In genomic region chr2:128062571-128062970, GRCh38 we compare ENCODE assay signal across 27 cellular contexts.
"Had no signal": no experiment of that assay in that cellular context is flagged by ENCODE, and none has a peak within 500 bp of the region (broad histone marks: within the 10 kb centered on the region; RNA-seq: fewer than 3 reads in every experiment).

No MANE protein-coding gene starts in this region.

- H3K4me1 ChIP-seq: parathyroid adenoma, psoas muscle, right lobe of liver, sigmoid colon, stomach, thyroid gland, tibial nerve, upper lobe of left lung, vagina had no signal

- H3K4me2 ChIP-seq: neural progenitor cell had no signal

- H3K9me3 Mint-ChIP-seq: nephron; neural progenitor cell; stimulated activated effector memory CD8-positive, alpha-beta T cell treated with anti-CD3 and anti-CD28 coated beads, Interleukin-12 subunit alpha, Interleukin-12 subunit beta, amount 100 ng/mL, for 72 hours; stimulated activated naive B cell treated with anti-CD40 and anti-IgM and Interleukin-4, amounts not matched to agents 10 μg/mL and 1 μg/mL and 100 μg/mL, for 72 hours; stimulated activated naive CD8-positive, alpha-beta T cell treated with anti-CD3 and anti-CD28 coated beads, Interleukin-15, Interleukin-2, amounts not matched to agents 100 ng/mL and 50 ng/mL, for 24 hours had no signal

- H3K9me3 ChIP-seq: ovary, psoas muscle, right lobe of liver, sigmoid colon, stomach, thoracic aorta, thyroid gland, tibial nerve, upper lobe of left lung, vagina had no signal

- H3K4me3 ChIP-seq: neural progenitor cell, ovary, psoas muscle, right lobe of liver, sigmoid colon, stomach, thoracic aorta, thyroid gland, tibial nerve, upper lobe of left lung, vagina had no signal

- H3K27me3 Mint-ChIP-seq: stimulated activated naive CD8-positive, alpha-beta T cell treated with anti-CD3 and anti-CD28 coated beads, Interleukin-15, Interleukin-2, amounts not matched to agents 100 ng/mL and 50 ng/mL, for 24 hours had no signal

- DNase-seq: occipital lobe; ovary; posterior cingulate gyrus; psoas muscle; right cardiac atrium; right lobe of liver; sigmoid colon; small intestine; stimulated activated CD4-positive, alpha-beta T cell treated with anti-CD3 and anti-CD28 coated beads, Interleukin-15, amount 100 ng/mL, for 24 hours; stimulated activated CD4-positive, alpha-beta T cell treated with anti-CD3 and anti-CD28 coated beads, Interleukin-2, amount 100 ng/mL, for 24 hours; stimulated activated CD4-positive, alpha-beta T cell treated with anti-CD3 and anti-CD28 coated beads, Interleukin-2, amount 100 ng/mL, for 48 hours; stimulated activated CD4-positive, alpha-beta T cell treated with anti-CD3 and anti-CD28 coated beads, Interleukin-4, amount 100 ng/mL, for 24 hours; stimulated activated naive B cell treated with anti-CD40 and anti-IgM and Interleukin-4, amounts not matched to agents 10 μg/mL and 1 μg/mL and 100 μg/mL, for 72 hours; stimulated activated naive CD4-positive, alpha-beta T cell treated with Interleukin-2 at 50 U/mL for 16 hours; stomach; thyroid gland; trophoblast cell; upper lobe of left lung had no signal

- H3K4me3 Mint-ChIP-seq: nephron; neural progenitor cell; stimulated activated effector memory CD8-positive, alpha-beta T cell treated with anti-CD3 and anti-CD28 coated beads, Interleukin-12 subunit alpha, Interleukin-12 subunit beta, amount 100 ng/mL, for 72 hours; stimulated activated naive B cell treated with anti-CD40 and anti-IgM and Interleukin-4, amounts not matched to agents 10 μg/mL and 1 μg/mL and 100 μg/mL, for 72 hours; stimulated activated naive CD8-positive, alpha-beta T cell treated with anti-CD3 and anti-CD28 coated beads, Interleukin-15, Interleukin-2, amounts not matched to agents 100 ng/mL and 50 ng/mL, for 24 hours had no signal

- H3K27ac Mint-ChIP-seq: nephron; neural progenitor cell; progenitor cell of endocrine pancreas; stimulated activated effector memory CD8-positive, alpha-beta T cell treated with anti-CD3 and anti-CD28 coated beads, Interleukin-12 subunit alpha, Interleukin-12 subunit beta, amount 100 ng/mL, for 72 hours; stimulated activated naive B cell treated with anti-CD40 and anti-IgM and Interleukin-4, amounts not matched to agents 10 μg/mL and 1 μg/mL and 100 μg/mL, for 72 hours; stimulated activated naive CD8-positive, alpha-beta T cell treated with anti-CD3 and anti-CD28 coated beads, Interleukin-15, Interleukin-2, amounts not matched to agents 100 ng/mL and 50 ng/mL, for 24 hours had no signal

- H3K36me3 ChIP-seq: neural progenitor cell, ovary, right lobe of liver, sigmoid colon, stomach, thoracic aorta, thyroid gland, tibial nerve, upper lobe of left lung, vagina had no signal

- H3K36me3 Mint-ChIP-seq: neural progenitor cell; stimulated activated effector memory CD8-positive, alpha-beta T cell treated with anti-CD3 and anti-CD28 coated beads, Interleukin-12 subunit alpha, Interleukin-12 subunit beta, amount 100 ng/mL, for 72 hours; stimulated activated naive B cell treated with anti-CD40 and anti-IgM and Interleukin-4, amounts not matched to agents 10 μg/mL and 1 μg/mL and 100 μg/mL, for 72 hours had no signal

- H3K27ac ChIP-seq: neural progenitor cell, ovary, parathyroid adenoma, psoas muscle, right lobe of liver, sigmoid colon, stomach, thoracic aorta, thyroid gland, tibial nerve, upper lobe of left lung, vagina had no signal

- H3K27me3 ChIP-seq: neural progenitor cell, ovary, right lobe of liver, sigmoid colon, stomach, thyroid gland, tibial nerve, upper lobe of left lung, vagina had no signal

- H3K4me1 Mint-ChIP-seq: nephron; neural progenitor cell; stimulated activated effector memory CD8-positive, alpha-beta T cell treated with anti-CD3 and anti-CD28 coated beads, Interleukin-12 subunit alpha, Interleukin-12 subunit beta, amount 100 ng/mL, for 72 hours had no signal

- H3K79me2 ChIP-seq: parathyroid adenoma had no signal
